Comparison of ENCODE assay signal across 10 cellular contexts in the genomic region with DNA sequence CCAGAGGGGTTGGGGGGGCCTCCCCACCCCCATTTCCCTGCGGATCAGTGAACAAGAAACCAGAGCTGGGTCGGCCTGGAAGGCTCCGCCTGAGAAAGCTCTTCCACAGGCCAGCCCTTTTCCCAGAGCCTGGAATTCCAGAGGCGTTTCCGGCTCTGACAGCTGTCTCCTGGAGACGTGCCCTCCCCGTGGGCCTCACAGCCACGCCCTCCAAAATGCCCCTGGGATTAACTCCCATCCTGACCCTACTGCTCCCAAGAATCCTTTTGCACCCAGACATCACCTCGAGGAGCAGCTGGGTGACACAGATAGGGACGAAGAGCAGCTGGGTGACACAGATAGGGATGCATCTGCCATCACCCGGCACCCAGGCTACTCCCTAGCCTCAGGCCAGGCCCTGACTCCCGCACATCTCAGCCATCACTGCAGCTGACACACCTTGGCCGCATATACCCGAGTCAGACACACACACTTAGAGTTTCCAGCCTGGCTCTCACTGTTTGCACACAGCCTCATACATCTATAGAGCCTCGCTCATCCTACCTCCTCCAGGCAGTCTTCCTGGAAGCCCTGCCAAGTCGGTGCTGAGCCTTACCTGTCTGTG. TPM values are rescaled to one million over a fixed set of nuclear protein-coding genes. Genes with fewer than 3 reads are reported as not detected.
DNase-seq lines count a peak whose midpoint lies in the region; ATAC-seq, FAIRE-seq and TF ChIP-seq lines count a peak whose summit lies in the region.
"Had no signal": no experiment of that assay in that cellular context is flagged by ENCODE, and none has a peak within 500 bp of the region (broad histone marks: within the 10 kb centered on the region; RNA-seq: fewer than 3 reads in every experiment).

No MANE protein-coding gene starts in this region.

- H3K9me3 Mint-ChIP-seq in Calu3 (ENCODE audit: low read depth, unreplicated experiment), result no peaks in the 10 kb centered on the region

- H3K4me2 ChIP-seq in keratinocyte (ENCODE audit: control insufficient read depth, extremely low read depth, insufficient read depth, low read depth, low read length), result peak overlapping the region; percentile 55

- no peaks in the 10 kb centered on the region for H3K79me2 ChIP-seq in keratinocyte (ENCODE audit: control insufficient read depth, insufficient read depth, low read length)

- no peak overlapping the region for H3K4me3 ChIP-seq in keratinocyte (ENCODE audit: control insufficient read depth in 2 of 3, extremely low read depth in 1 of 3, insufficient read depth in 2 of 3, low read depth in 1 of 3, low read length in 3 of 3)
- H3K4me3 ChIP-seq in spleen, result no peak overlapping the region

- H3K27me3 ChIP-seq in keratinocyte (ENCODE audit: control insufficient read depth, extremely low read depth, insufficient read depth, low read length) (no peaks in the 10 kb centered on the region), spleen (replicated peaks in 1 of 7) (peaks cover 0 to 50% (median 0%) of the 10 kb centered on the region in 7 donors)

- peaks cover 46% of the 10 kb centered on the region for H3K4me1 Mint-ChIP-seq in Calu3 (ENCODE audit: low read depth, unreplicated experiment)

- H3K27ac ChIP-seq in caudate nucleus (ENCODE audit: low read depth, low read length) (peak overlapping the region; percentile 44), keratinocyte (ENCODE audit: control insufficient read depth, insufficient read depth, low read length) (no peak overlapping the region), spleen (peak overlapping the region in 6 of 8 donors; percentile 29 to 74 (median 69))

- H3K9me3 ChIP-seq in keratinocyte (ENCODE audit: control insufficient read depth, low read depth, low read length) (no peaks in the 10 kb centered on the region), spleen (no peaks in the 10 kb centered on the region)

- intact Hi-C loops in spleen (cut with DNase I; ENCODE audit: low total_unique reads), result no loop called here
- intact Hi-C loops in Calu3 (cut with micrococcal nuclease; ENCODE audit: unreplicated experiment), result no loop called here

- 39 to 80% (median 66%) methylated on average over 11 to 16 of the region's 16 CpGs for WGBS in spleen, 5 donors

- H4K20me1 ChIP-seq in keratinocyte (ENCODE audit: control insufficient read depth, extremely low read depth, insufficient read depth, low read length), result no peaks in the 10 kb centered on the region

- no peaks in the 10 kb centered on the region for H3K27me3 Mint-ChIP-seq in Calu3 (ENCODE audit: unreplicated experiment)

- no TSS peak for BruUV-seq in Calu3 (replicated peaks; lab: Mats Ljungman, UMichigan)

- DNase-seq in HTR-8/SVneo (ENCODE audit: insufficient read length, low spot score) (peak; percentile 52), caudate nucleus (lab: John Stamatoyannopoulos, UW) (peak in 2 of 61 donors; percentile 6 to 26), keratinocyte (ENCODE audit: low read depth, low spot score) (no peak), spleen (no peak), GF-D8 (lab: John Stamatoyannopoulos, UW) (no peak), Calu3 (no peak), foreskin melanocyte (no peak)

- TF ChIP-seq CTCF in keratinocyte (optimal IDR thresholded peaks at IDR 0.05 in 1 of 3, IDR thresholded peaks at IDR 0.05 in 1 of 3, conservative IDR thresholded peaks at IDR 0.05 in 1 of 3; ENCODE audit: extremely low read depth in 1 of 3, insufficient read depth in 2 of 3, low read length in 3 of 3) (no peak), spleen (IDR thresholded peaks at IDR 0.05 in 8 of 11, conservative IDR thresholded peaks at IDR 0.05 in 3 of 11) (no peak), Calu3 (IDR thresholded peaks at IDR 0.05; ENCODE audit: unreplicated experiment) (no peak)

- CTCF ChIA-PET in Calu3 (lab: Charles Lee), result interaction anchor here (0.8 to 1.2 kb wide), 2 partner anchors 13 to 40 kb away, joined by 3 to 5 read pairs; no protein-coding TSS in a partner anchor

- no peak overlapping the region for H2AFZ ChIP-seq in keratinocyte (ENCODE audit: control insufficient read depth, low read length)

- no peak for FAIRE-seq in HTR-8/SVneo (lab: Jason Lieb, UNC)
- peak; percentile 79 for FAIRE-seq in keratinocyte (lab: Jason Lieb, UNC)
- FAIRE-seq: G401.6 had no signal

- peak overlapping the region; percentile 2 for H3K9ac ChIP-seq in keratinocyte (ENCODE audit: control insufficient read depth, extremely low read depth, insufficient read depth, low read length)

- no peak for TF ChIP-seq POLR2A in spleen (IDR thresholded peaks at IDR 0.05)

- dilution Hi-C loops in keratinocyte (cut with MboI; ENCODE audit: extremely low pct_ligation_motif_present, low sequenced_read_pairs), result no loop called here

- H3K4me1 ChIP-seq in keratinocyte (ENCODE audit: control insufficient read depth, extremely low read depth, insufficient read depth, low read length), result peaks cover 24% of the 10 kb centered on the region
- H3K4me1 ChIP-seq in spleen, result peaks cover 0 to 53% (median 21%) of the 10 kb centered on the region in 6 donors

- no peak overlapping the region for H3K27ac Mint-ChIP-seq in Calu3 (ENCODE audit: unreplicated experiment)

- peaks cover 21% of the 10 kb centered on the region for H3K36me3 Mint-ChIP-seq in Calu3 (ENCODE audit: insufficient read depth, unreplicated experiment)

- no peak overlapping the region for H3K4me3 Mint-ChIP-seq in Calu3 (ENCODE audit: low read depth, unreplicated experiment)

- H3K9me1 ChIP-seq in keratinocyte (ENCODE audit: control insufficient read depth, extremely low read depth, insufficient read depth, low read length), result no peaks in the 10 kb centered on the region

- H3K36me3 ChIP-seq in keratinocyte (ENCODE audit: control insufficient read depth in 2 of 2, extremely low read depth in 1 of 2, insufficient read depth in 2 of 2, low read length in 2 of 2) (no peaks in the 10 kb centered on the region), spleen (no peaks in the 10 kb centered on the region)

- no peak for ATAC-seq in GM18498 (IDR thresholded peaks at IDR 0.05; ENCODE audit: unreplicated experiment)

RNA-seq across cellular contexts. Expression of a gene that starts 7.6 kb away (rescaled TPM):
- polyA plus RNA-seq in keratinocyte (10.5 to 18.4 TPM (median 13.5 TPM) in 3 replicates), spleen (10 to 100 TPM in 1 of 3 donors, 1 to 10 TPM in 2; 4.6 to 13.7 (median 4.8) TPM)
- polyA plus RNA-seq in keratinocyte (2011; ENCODE audit: low read depth), result 6.4 TPM
- 11.7 and 31.5 TPM in 2 replicates for polyA plus RNA-seq in keratinocyte (2011; cell fraction: cytosol; rRNA removed)
- 16.0 and 26.2 TPM in 2 replicates for polyA plus RNA-seq in keratinocyte (2011; cell fraction: nucleus; rRNA removed)
- polyA plus RNA-seq in keratinocyte (2012; ENCODE audit: low replicate concordance), result 41.6 and 60.2 TPM in 2 replicates
- 7.8 to 54.4 TPM (median 10.1 TPM) in 3 replicates for polyA minus RNA-seq in keratinocyte
- polyA minus RNA-seq in keratinocyte (2011; cell fraction: cytosol; rRNA and poly(A)+ RNA removed), result 45.7 TPM
- polyA minus RNA-seq in keratinocyte (2011; cell fraction: nucleus; rRNA and poly(A)+ RNA removed), result 16.0 and 17.5 TPM in 2 replicates
- total RNA-seq in spleen (10 to 100 TPM; 13.2 to 35.7 (median 22.4) TPM), Calu3 (2022) (156 and 162 TPM in 2 replicates)

RNA-seq across cellular contexts. Expression of a gene that starts 27.2 kb away (rescaled TPM):
- polyA plus RNA-seq in keratinocyte (not detected in 3 replicates), spleen (10 to 100 TPM; 21.1 to 41.8 (median 25.5) TPM)
- polyA plus RNA-seq in keratinocyte (2011; ENCODE audit: low read depth), result not detected
- polyA plus RNA-seq in keratinocyte (2011; cell fraction: cytosol; rRNA removed), result not detected in 2 replicates
- not detected in 2 replicates for polyA plus RNA-seq in keratinocyte (2011; cell fraction: nucleus; rRNA removed)
- not detected in 2 replicates for polyA plus RNA-seq in keratinocyte (2012; ENCODE audit: low replicate concordance)
- not detected in 3 replicates for polyA minus RNA-seq in keratinocyte
- polyA minus RNA-seq in keratinocyte (2011; cell fraction: cytosol; rRNA and poly(A)+ RNA removed), result not detected
- not detected in 2 replicates for polyA minus RNA-seq in keratinocyte (2011; cell fraction: nucleus; rRNA and poly(A)+ RNA removed)
- total RNA-seq in spleen (10 to 100 TPM in 5 of 7 donors, 1 to 10 TPM in 1, not detected in 1; 3.9 to 22.8 (median 12.8) TPM), Calu3 (2022) (0.90 and 1.2 TPM in 2 replicates)
- total RNA-seq: glomerular endothelial cell had no signal

RNA-seq across cellular contexts. Expression of a gene that starts 33.4 kb away (rescaled TPM):
- polyA plus RNA-seq in keratinocyte (32.2 to 50.8 TPM (median 40.1 TPM) in 3 replicates), spleen (1 to 10 TPM; 2.5 to 9.1 (median 5.7) TPM)
- polyA plus RNA-seq in keratinocyte (2011; ENCODE audit: low read depth), result 13.2 TPM
- polyA plus RNA-seq in keratinocyte (2011; cell fraction: cytosol; rRNA removed), result 26.8 and 49.6 TPM in 2 replicates
- 58.9 and 89.7 TPM in 2 replicates for polyA plus RNA-seq in keratinocyte (2011; cell fraction: nucleus; rRNA removed)
- 22.8 and 71.2 TPM in 2 replicates for polyA plus RNA-seq in keratinocyte (2012; ENCODE audit: low replicate concordance)
- 59.5 to 125 TPM (median 69.7 TPM) in 3 replicates for polyA minus RNA-seq in keratinocyte
- 127 TPM for polyA minus RNA-seq in keratinocyte (2011; cell fraction: cytosol; rRNA and poly(A)+ RNA removed)
- 55.1 and 62.4 TPM in 2 replicates for polyA minus RNA-seq in keratinocyte (2011; cell fraction: nucleus; rRNA and poly(A)+ RNA removed)
- total RNA-seq in spleen (10 to 100 TPM in 4 of 7 donors, 1 to 10 TPM in 3; 6.9 to 12.5 (median 11.3) TPM), Calu3 (2022) (40.5 and 49.2 TPM in 2 replicates)

RNA-seq across cellular contexts. Expression of a gene that starts 56.0 kb away (rescaled TPM):
- polyA plus RNA-seq in keratinocyte, result 29.2 to 36.4 TPM (median 32.5 TPM) in 3 replicates
- 25.0 TPM for polyA plus RNA-seq in keratinocyte (2011; ENCODE audit: low read depth)
- polyA plus RNA-seq in keratinocyte (2011; cell fraction: cytosol; rRNA removed), result 22.9 and 26.0 TPM in 2 replicates
- polyA plus RNA-seq in keratinocyte (2011; cell fraction: nucleus; rRNA removed), result 104 and 125 TPM in 2 replicates
- polyA plus RNA-seq in keratinocyte (2012; ENCODE audit: low replicate concordance), result 28.2 and 30.6 TPM in 2 replicates
- polyA minus RNA-seq in keratinocyte, result 25.9 to 31.7 TPM (median 27.1 TPM) in 3 replicates
- 25.9 TPM for polyA minus RNA-seq in keratinocyte (2011; cell fraction: cytosol; rRNA and poly(A)+ RNA removed)
- 30.6 and 40.9 TPM in 2 replicates for polyA minus RNA-seq in keratinocyte (2011; cell fraction: nucleus; rRNA and poly(A)+ RNA removed)
- 100 to 1,000 TPM in 1 of 7 donors, 10 to 100 TPM in 6; 67.6 to 115 (median 82.6) TPM for total RNA-seq in spleen
- polyA plus RNA-seq in spleen, result 100 to 1,000 TPM in 2 of 3 donors, 10 to 100 TPM in 1; 43.4 to 134 (median 121) TPM
- total RNA-seq in Calu3 (2022), result 89.8 and 95.3 TPM in 2 replicates
